ENCODE assay signal across 24 cellular contexts in genomic region chr17:18206962-18207361, GRCh38. TPM values are rescaled to one million over a fixed set of nuclear protein-coding genes. Genes with fewer than 3 reads are reported as not detected.
A peak's percentile ranks its signal among the peaks of the same experiment; 100 is the strongest.
DNase-seq lines count a peak whose midpoint lies in the region; ATAC-seq, FAIRE-seq and TF ChIP-seq lines count a peak whose summit lies in the region.
"Had no signal": no experiment of that assay in that cellular context is flagged by ENCODE, and none has a peak within 500 bp of the region (broad histone marks: within the 10 kb centered on the region; RNA-seq: fewer than 3 reads in every experiment).

No MANE protein-coding gene starts in this region.

- peaks cover 0 to 8% (median 5%) of the 10 kb centered on the region in 3 donors for H3K4me1 ChIP-seq in pancreas
- H3K4me1 ChIP-seq: BLaER1 treated with 17β-estradiol and CSF1 and Interleukin-3, amounts not matched to agents 10 nM and 100 nM had no signal

- no peak overlapping the region for H3K4me3 Mint-ChIP-seq in activated CD4-positive, alpha-beta T cell treated with anti-CD3 and anti-CD28 coated beads, Interleukin-2, amount 10 ng/mL, durations not matched to agents 24 days and 14 days
- no peak overlapping the region for H3K4me3 Mint-ChIP-seq in activated T-helper 1 cell treated with anti-CD3 and anti-CD28 coated beads, Interleukin-12 subunit alpha, Interleukin-12 subunit beta, Interleukin-2, Interleukin-4 antibody, amounts not matched to agents 30 ng/mL and 10 ng/mL and 1 ng/mL, durations not matched to agents 14 hours and 24 hours and 36 hours
- no peak overlapping the region for H3K4me3 Mint-ChIP-seq in dendritic cell treated with granulocyte-macrophage colony-stimulating factor and Interleukin-4, amounts not matched to agents 40 ng/mL and 50 ng/mL, for 4 days
- H3K4me3 Mint-ChIP-seq: B cell; CD4-positive, CD25-positive, alpha-beta regulatory T cell; HFFc6 had no signal

- ATAC-seq in pancreas (peak; percentile 43 to 73 (median 64)), HG02981 (IDR thresholded peaks at IDR 0.05; ENCODE audit: unreplicated experiment) (no peak), HG02884 (IDR thresholded peaks at IDR 0.05; ENCODE audit: unreplicated experiment) (no peak)
- ATAC-seq: A549, HCT116, K562 had no signal

- no peak for TF ChIP-seq CTCF in pancreas (IDR thresholded peaks at IDR 0.05)

- FAIRE-seq in pancreas (lab: Jason Lieb, UNC) = no peak
- FAIRE-seq: A549, D721Med, GM12892, GM18507, K562 had no signal

- H3K27me3 ChIP-seq in pancreas = no peaks in the 10 kb centered on the region
- H3K27me3 ChIP-seq: BLaER1 treated with 17β-estradiol and CSF1 and Interleukin-3, amounts not matched to agents 10 nM and 100 nM had no signal

- H3K36me3 ChIP-seq in pancreas = peaks cover 0 to 23% (median 9%) of the 10 kb centered on the region in 3 donors

- H3K27ac Mint-ChIP-seq in activated CD4-positive, alpha-beta T cell treated with anti-CD3 and anti-CD28 coated beads, Interleukin-2, amount 10 ng/mL, durations not matched to agents 24 days and 14 days = peak overlapping the region; percentile 7
- peak overlapping the region; percentile 11 for H3K27ac Mint-ChIP-seq in activated T-helper 1 cell treated with anti-CD3 and anti-CD28 coated beads, Interleukin-12 subunit alpha, Interleukin-12 subunit beta, Interleukin-2, Interleukin-4 antibody, amounts not matched to agents 30 ng/mL and 10 ng/mL and 1 ng/mL, durations not matched to agents 14 hours and 24 hours and 36 hours
- H3K27ac Mint-ChIP-seq in dendritic cell treated with granulocyte-macrophage colony-stimulating factor and Interleukin-4, amounts not matched to agents 40 ng/mL and 50 ng/mL, for 4 days = peak overlapping the region; percentile 40
- H3K27ac Mint-ChIP-seq: B cell, HFFc6 had no signal

- no peaks in the 10 kb centered on the region for H3K9me3 ChIP-seq in pancreas
- H3K9me3 ChIP-seq: A549; BLaER1 treated with 17β-estradiol and CSF1 and Interleukin-3, amounts not matched to agents 10 nM and 100 nM; Caco-2 had no signal

- H3K27ac ChIP-seq in pancreas = no peak overlapping the region
- H3K27ac ChIP-seq: 22Rv1; A549; BLaER1 treated with 17β-estradiol and CSF1 and Interleukin-3, amounts not matched to agents 10 nM and 100 nM had no signal

- peaks cover 2% of the 10 kb centered on the region for H3K4me1 Mint-ChIP-seq in activated CD4-positive, alpha-beta T cell treated with anti-CD3 and anti-CD28 coated beads, Interleukin-2, amount 10 ng/mL, durations not matched to agents 24 days and 14 days
- H3K4me1 Mint-ChIP-seq in activated T-helper 1 cell treated with anti-CD3 and anti-CD28 coated beads, Interleukin-12 subunit alpha, Interleukin-12 subunit beta, Interleukin-2, Interleukin-4 antibody, amounts not matched to agents 30 ng/mL and 10 ng/mL and 1 ng/mL, durations not matched to agents 14 hours and 24 hours and 36 hours (ENCODE audit: low read depth) = no peaks in the 10 kb centered on the region
- peaks cover 8% of the 10 kb centered on the region for H3K4me1 Mint-ChIP-seq in dendritic cell treated with granulocyte-macrophage colony-stimulating factor and Interleukin-4, amounts not matched to agents 40 ng/mL and 50 ng/mL, for 4 days (ENCODE audit: low read depth)

- no peak overlapping the region for H3K4me3 ChIP-seq in pancreas
- H3K4me3 ChIP-seq: A549; BLaER1 treated with 17β-estradiol and CSF1 and Interleukin-3, amounts not matched to agents 10 nM and 100 nM; K562 had no signal

- H3K9me3 Mint-ChIP-seq in activated CD4-positive, alpha-beta T cell treated with anti-CD3 and anti-CD28 coated beads, Interleukin-2, amount 10 ng/mL, durations not matched to agents 24 days and 14 days = no peaks in the 10 kb centered on the region
- no peaks in the 10 kb centered on the region for H3K9me3 Mint-ChIP-seq in activated T-helper 1 cell treated with anti-CD3 and anti-CD28 coated beads, Interleukin-12 subunit alpha, Interleukin-12 subunit beta, Interleukin-2, Interleukin-4 antibody, amounts not matched to agents 30 ng/mL and 10 ng/mL and 1 ng/mL, durations not matched to agents 14 hours and 24 hours and 36 hours
- H3K9me3 Mint-ChIP-seq in dendritic cell treated with granulocyte-macrophage colony-stimulating factor and Interleukin-4, amounts not matched to agents 40 ng/mL and 50 ng/mL, for 4 days = no peaks in the 10 kb centered on the region
- H3K9me3 Mint-ChIP-seq: CD4-positive, CD25-positive, alpha-beta regulatory T cell; CD8-positive, alpha-beta memory T cell; HFFc6 had no signal

- no peak for DNase-seq in activated CD4-positive, alpha-beta T cell treated with anti-CD3 and anti-CD28 coated beads, Interleukin-2, amount 10 ng/mL, durations not matched to agents 24 days and 14 days
- DNase-seq in activated CD4-positive, alpha-beta T cell treated with anti-CD3 and anti-CD28 coated beads for 48 hours = no peak
- DNase-seq in activated T-helper 1 cell treated with anti-CD3 and anti-CD28 coated beads, Interleukin-12 subunit alpha, Interleukin-12 subunit beta, Interleukin-2, Interleukin-4 antibody, amounts not matched to agents 30 ng/mL and 10 ng/mL and 1 ng/mL, durations not matched to agents 14 hours and 24 hours and 36 hours (ENCODE audit: low spot score) = no peak
- DNase-seq in pancreas (no peak), CD1c-positive myeloid dendritic cell (ENCODE audit: extremely low spot score) (no peak)
- DNase-seq: Caco-2; CD4-positive, CD25-positive, alpha-beta regulatory T cell; CD8-positive, alpha-beta memory T cell; GDM1; GOT3; H7; HFFc6 had no signal

- intact Hi-C loops in activated CD4-positive, alpha-beta T cell treated with anti-CD3 and anti-CD28 coated beads, Interleukin-2, amount 10 ng/mL, durations not matched to agents 24 days and 14 days (cut with micrococcal nuclease) = no loop called here
- intact Hi-C loops in activated T-helper 1 cell treated with anti-CD3 and anti-CD28 coated beads, Interleukin-12 subunit alpha, Interleukin-12 subunit beta, Interleukin-2, Interleukin-4 antibody, amounts not matched to agents 30 ng/mL and 10 ng/mL and 1 ng/mL, durations not matched to agents 14 hours and 24 hours and 36 hours (cut with micrococcal nuclease) = no loop called here
- intact Hi-C loops in dendritic cell treated with granulocyte-macrophage colony-stimulating factor and Interleukin-4, amounts not matched to agents 40 ng/mL and 50 ng/mL, for 4 days (cut with micrococcal nuclease) = no loop called here
- intact Hi-C loops in pancreas (cut with DNase I) = no loop called here

- peaks cover 43% of the 10 kb centered on the region for H3K36me3 Mint-ChIP-seq in activated CD4-positive, alpha-beta T cell treated with anti-CD3 and anti-CD28 coated beads, Interleukin-2, amount 10 ng/mL, durations not matched to agents 24 days and 14 days (ENCODE audit: low read depth)
- H3K36me3 Mint-ChIP-seq in activated T-helper 1 cell treated with anti-CD3 and anti-CD28 coated beads, Interleukin-12 subunit alpha, Interleukin-12 subunit beta, Interleukin-2, Interleukin-4 antibody, amounts not matched to agents 30 ng/mL and 10 ng/mL and 1 ng/mL, durations not matched to agents 14 hours and 24 hours and 36 hours (ENCODE audit: low read depth) = peaks cover 35% of the 10 kb centered on the region
- peaks cover 95% of the 10 kb centered on the region for H3K36me3 Mint-ChIP-seq in dendritic cell treated with granulocyte-macrophage colony-stimulating factor and Interleukin-4, amounts not matched to agents 40 ng/mL and 50 ng/mL, for 4 days (ENCODE audit: low read depth)

- no peaks in the 10 kb centered on the region for H3K27me3 Mint-ChIP-seq in activated CD4-positive, alpha-beta T cell treated with anti-CD3 and anti-CD28 coated beads, Interleukin-2, amount 10 ng/mL, durations not matched to agents 24 days and 14 days
- no peaks in the 10 kb centered on the region for H3K27me3 Mint-ChIP-seq in activated T-helper 1 cell treated with anti-CD3 and anti-CD28 coated beads, Interleukin-12 subunit alpha, Interleukin-12 subunit beta, Interleukin-2, Interleukin-4 antibody, amounts not matched to agents 30 ng/mL and 10 ng/mL and 1 ng/mL, durations not matched to agents 14 hours and 24 hours and 36 hours (ENCODE audit: insufficient read depth)
- no peaks in the 10 kb centered on the region for H3K27me3 Mint-ChIP-seq in dendritic cell treated with granulocyte-macrophage colony-stimulating factor and Interleukin-4, amounts not matched to agents 40 ng/mL and 50 ng/mL, for 4 days
- H3K27me3 Mint-ChIP-seq: B cell; CD4-positive, CD25-positive, alpha-beta regulatory T cell; CD8-positive, alpha-beta memory T cell had no signal

RNA-seq across cellular contexts. Expression of gene LLGL1, which starts 18.5 kb away (rescaled TPM):
- total RNA-seq in activated CD4-positive, alpha-beta T cell treated with anti-CD3 and anti-CD28 coated beads, Interleukin-2, amount 10 ng/mL, durations not matched to agents 24 days and 14 days = 23.1 and 23.5 TPM in 2 replicates
- total RNA-seq in activated T-helper 1 cell treated with anti-CD3 and anti-CD28 coated beads, Interleukin-12 subunit alpha, Interleukin-12 subunit beta, Interleukin-2, Interleukin-4 antibody, amounts not matched to agents 30 ng/mL and 10 ng/mL and 1 ng/mL, durations not matched to agents 14 hours and 24 hours and 36 hours = 22.6 and 23.4 TPM in 2 replicates
- total RNA-seq in pancreas = 1 to 10 TPM; 3.4 to 8.4 (median 4.5) TPM
- 1 to 10 TPM; 6.3 to 7.3 TPM for polyA plus RNA-seq in pancreas

RNA-seq across cellular contexts. Expression of gene ALKBH5, which starts 23.3 kb away (rescaled TPM):
- 158 and 162 TPM in 2 replicates for total RNA-seq in activated CD4-positive, alpha-beta T cell treated with anti-CD3 and anti-CD28 coated beads, Interleukin-2, amount 10 ng/mL, durations not matched to agents 24 days and 14 days
- 127 and 128 TPM in 2 replicates for total RNA-seq in activated T-helper 1 cell treated with anti-CD3 and anti-CD28 coated beads, Interleukin-12 subunit alpha, Interleukin-12 subunit beta, Interleukin-2, Interleukin-4 antibody, amounts not matched to agents 30 ng/mL and 10 ng/mL and 1 ng/mL, durations not matched to agents 14 hours and 24 hours and 36 hours
- total RNA-seq in pancreas = 10 to 100 TPM; 32.6 to 49.6 (median 43.6) TPM
- 10 to 100 TPM; 14.2 to 30.5 TPM for polyA plus RNA-seq in pancreas

RNA-seq across cellular contexts. Expression of gene FLII, which starts 51.6 kb away (rescaled TPM):
- 266 and 275 TPM in 2 replicates for total RNA-seq in activated CD4-positive, alpha-beta T cell treated with anti-CD3 and anti-CD28 coated beads, Interleukin-2, amount 10 ng/mL, durations not matched to agents 24 days and 14 days
- total RNA-seq in activated T-helper 1 cell treated with anti-CD3 and anti-CD28 coated beads, Interleukin-12 subunit alpha, Interleukin-12 subunit beta, Interleukin-2, Interleukin-4 antibody, amounts not matched to agents 30 ng/mL and 10 ng/mL and 1 ng/mL, durations not matched to agents 14 hours and 24 hours and 36 hours = 268 and 275 TPM in 2 replicates
- 100 to 1,000 TPM; 142 to 203 (median 162) TPM for total RNA-seq in pancreas
- 100 to 1,000 TPM; 254 to 282 TPM for polyA plus RNA-seq in pancreas

RNA-seq across cellular contexts. Expression of gene MIEF2, which starts 53.5 kb away (rescaled TPM):
- total RNA-seq in activated CD4-positive, alpha-beta T cell treated with anti-CD3 and anti-CD28 coated beads, Interleukin-2, amount 10 ng/mL, durations not matched to agents 24 days and 14 days = 4.3 and 6.0 TPM in 2 replicates
- total RNA-seq in activated T-helper 1 cell treated with anti-CD3 and anti-CD28 coated beads, Interleukin-12 subunit alpha, Interleukin-12 subunit beta, Interleukin-2, Interleukin-4 antibody, amounts not matched to agents 30 ng/mL and 10 ng/mL and 1 ng/mL, durations not matched to agents 14 hours and 24 hours and 36 hours = 5.8 and 7.0 TPM in 2 replicates
- 10 to 100 TPM in 2 of 6 donors, 1 to 10 TPM in 4; 7.1 to 11.1 (median 9.2) TPM for total RNA-seq in pancreas
- polyA plus RNA-seq in pancreas = 1 to 10 TPM; 5.8 to 9.3 TPM

Comparison
In these comparisons a context has a peak if more than half of its experiments do, and no peak if none do; other contexts are left out.
1. ATAC-seq: peak in pancreas (4 of 4); none in HG02981 (single experiment) and HG02884 (single experiment).
2. Peak in every context shown above with its lines, with median percentiles within 50 percentile points of each other: H3K27ac Mint-ChIP-seq.